In the genomic region with DNA sequence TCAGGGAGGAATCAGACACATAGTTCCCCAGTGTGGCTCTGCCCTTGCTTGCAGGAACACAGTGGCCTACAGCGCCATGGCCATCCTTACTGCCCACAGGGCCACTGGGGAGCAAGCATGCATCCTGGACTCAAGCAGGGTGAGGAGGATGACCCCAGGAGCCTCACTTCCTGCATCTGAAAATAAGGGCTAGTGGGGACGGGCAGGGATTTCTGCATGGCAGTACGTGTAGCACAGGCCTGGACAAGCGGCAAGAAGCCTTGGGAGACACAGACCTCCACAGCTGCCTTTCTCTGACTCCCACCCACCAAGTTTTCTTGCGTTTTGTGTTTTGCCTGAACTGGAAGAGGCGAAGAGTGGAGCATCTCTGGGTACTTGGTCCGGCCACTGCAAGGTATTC, we compare ENCODE assay signal across 4 cellular contexts. TPM values are rescaled to one million over a fixed set of nuclear protein-coding genes. Genes with fewer than 3 reads are reported as not detected.
"Had no signal": no experiment of that assay in that cellular context is flagged by ENCODE, and none has a peak within 500 bp of the region (broad histone marks: within the 10 kb centered on the region; RNA-seq: fewer than 3 reads in every experiment).

No MANE protein-coding gene starts in this region.

RNA-seq across cellular contexts. Expression of gene CCDC74B, which starts 17.6 kb away (rescaled TPM):
- total RNA-seq: MCF 10A had no signal

RNA-seq across cellular contexts. Expression of gene POTEF, which starts 33.5 kb away (rescaled TPM):
- total RNA-seq: LHCN-M2, M059J, MCF 10A, NCI-H460 had no signal

RNA-seq across cellular contexts. Expression of gene TUBA3E, which starts 35.8 kb away (rescaled TPM):
- total RNA-seq: M059J, MCF 10A, NCI-H460 had no signal
